8 cellular contexts compared by ENCODE assay signal in the genomic region with DNA sequence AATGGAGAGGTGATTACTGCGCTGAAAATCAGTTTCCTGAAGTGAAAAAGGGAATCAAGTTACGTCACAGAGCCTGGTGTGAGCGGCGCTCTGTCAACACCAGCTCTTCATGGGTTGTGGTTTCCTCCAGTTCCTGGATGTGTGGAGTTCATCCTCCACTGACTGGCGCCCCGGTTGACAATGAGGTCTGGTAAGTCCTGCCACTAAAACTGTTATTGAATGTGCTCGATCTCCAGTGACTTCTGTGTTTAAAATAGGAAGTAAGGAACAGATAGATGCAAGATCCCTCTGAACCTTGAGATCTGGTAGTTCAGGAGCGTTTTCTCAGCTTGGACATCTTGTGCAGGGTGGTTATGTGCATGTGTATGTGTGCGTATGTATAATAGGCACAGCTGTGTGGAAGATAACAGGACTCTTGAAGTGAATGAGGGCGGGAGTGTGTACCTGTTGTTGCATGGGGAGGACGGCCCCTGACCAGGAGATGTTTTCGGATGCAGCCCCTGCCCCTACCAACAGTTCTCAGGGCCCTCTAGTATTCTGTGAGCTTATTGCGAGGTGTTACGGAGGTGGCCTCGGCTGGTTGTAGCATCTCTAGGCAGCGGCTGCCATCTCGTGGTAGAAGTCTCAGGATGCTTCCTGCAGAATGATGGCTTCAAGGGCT. TPM values are rescaled to one million over a fixed set of nuclear protein-coding genes. Genes with fewer than 3 reads are reported as not detected.
DNase-seq lines count a peak whose midpoint lies in the region; ATAC-seq and TF ChIP-seq lines count a peak whose summit lies in the region.

No MANE protein-coding gene starts in this region.

- peak; percentile 88 for ATAC-seq in HG02840 (IDR thresholded peaks at IDR 0.05; ENCODE audit: low FRiP score, unreplicated experiment)

- H3K36me3 Mint-ChIP-seq in brain, result no peaks in the 10 kb centered on the region

- DNase-seq in NCI-H446 (lab: John Stamatoyannopoulos, UW) (peak; percentile 1 to 69), NCI-H446 treated with DMSO at 0.1 percent for 48 hours (lab: John Stamatoyannopoulos, UW) (no peak), NCI-H146 (lab: John Stamatoyannopoulos, UW) (peak; percentile 84), UCSD-AML1 (lab: John Stamatoyannopoulos, UW; ENCODE audit: unreplicated experiment) (peak; percentile 74), iPS-NIHi7 (ENCODE audit: extremely low spot score) (peak; percentile 84)
- peak; percentile 54 to 69 (median 58) for DNase-seq in stimulated activated CD4-positive, alpha-beta T cell treated with anti-CD3 and anti-CD28 coated beads, Interleukin-1b, Interleukin-23, amount 100 ng/mL, for 24 hours (ENCODE audit: low read depth in 4 of 4, low spot score in 1 of 4)

- peaks cover 6% of the 10 kb centered on the region for H3K27me3 Mint-ChIP-seq in brain

- H3K4me3 Mint-ChIP-seq in brain, result no peak overlapping the region

- H3K27ac Mint-ChIP-seq in brain, result peak overlapping the region in 3 of 5 experiments; percentile 3 to 46 (median 40)

- H3K9me3 Mint-ChIP-seq in brain, result peaks cover 0 to 2% (median 0%) of the 10 kb centered on the region in 5 experiments

- TF ChIP-seq CTCF in brain (conservative IDR thresholded peaks at IDR 0.05), result peak; percentile 80 to 83

- H3K4me1 Mint-ChIP-seq in brain, result no peaks in the 10 kb centered on the region

RNA-seq across cellular contexts. Expression of gene GOT2, which starts 22.0 kb away (rescaled TPM):
- polyA plus RNA-seq in brain (ENCODE audit: insufficient read depth, low read depth, low replicate concordance), result 156 TPM
